8 cellular contexts compared by ENCODE assay signal in the genomic region with DNA sequence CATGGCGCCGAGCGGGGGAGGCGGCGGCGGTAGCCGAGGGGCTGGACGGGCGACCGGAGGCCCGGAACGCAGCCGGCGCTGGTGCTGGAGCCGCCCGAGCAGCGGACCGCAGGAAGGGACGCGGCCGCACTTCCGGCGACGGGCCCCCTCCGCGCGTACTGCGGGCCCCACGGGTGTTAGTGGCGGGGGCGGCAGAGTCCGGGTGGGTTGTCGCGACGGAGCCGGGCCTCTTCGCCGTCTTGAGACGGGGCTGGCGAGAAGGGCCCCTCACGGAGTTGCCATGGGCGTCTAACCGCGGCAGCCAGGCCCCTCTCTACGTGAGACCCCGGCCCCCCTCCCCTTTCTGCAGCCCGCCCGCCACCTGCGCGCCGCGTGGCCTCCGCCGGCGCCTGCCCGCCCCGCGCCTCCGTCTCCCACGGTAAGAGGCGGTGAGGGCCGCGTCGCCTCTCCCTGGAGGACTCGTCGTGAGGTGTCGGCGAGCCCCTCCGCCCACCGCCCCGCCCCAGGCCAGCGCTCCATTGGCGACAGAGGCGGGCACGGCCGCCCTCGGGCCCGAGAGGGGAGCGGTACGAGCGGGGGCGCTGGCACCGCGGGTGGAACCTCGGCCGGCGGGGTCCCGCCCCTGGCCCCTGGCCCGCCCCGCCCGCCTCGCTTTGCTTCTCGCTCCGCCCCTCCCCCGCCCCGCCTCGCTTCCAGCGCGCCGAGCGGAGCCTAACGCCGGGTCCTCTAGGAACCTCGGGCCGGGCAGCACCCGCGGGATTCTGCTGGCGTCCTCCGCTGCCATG. TPM values are rescaled to one million over a fixed set of nuclear protein-coding genes. Genes with fewer than 3 reads are reported as not detected.
DNase-seq lines count a peak whose midpoint lies in the region; ATAC-seq and TF ChIP-seq lines count a peak whose summit lies in the region.

A gene with protein sequence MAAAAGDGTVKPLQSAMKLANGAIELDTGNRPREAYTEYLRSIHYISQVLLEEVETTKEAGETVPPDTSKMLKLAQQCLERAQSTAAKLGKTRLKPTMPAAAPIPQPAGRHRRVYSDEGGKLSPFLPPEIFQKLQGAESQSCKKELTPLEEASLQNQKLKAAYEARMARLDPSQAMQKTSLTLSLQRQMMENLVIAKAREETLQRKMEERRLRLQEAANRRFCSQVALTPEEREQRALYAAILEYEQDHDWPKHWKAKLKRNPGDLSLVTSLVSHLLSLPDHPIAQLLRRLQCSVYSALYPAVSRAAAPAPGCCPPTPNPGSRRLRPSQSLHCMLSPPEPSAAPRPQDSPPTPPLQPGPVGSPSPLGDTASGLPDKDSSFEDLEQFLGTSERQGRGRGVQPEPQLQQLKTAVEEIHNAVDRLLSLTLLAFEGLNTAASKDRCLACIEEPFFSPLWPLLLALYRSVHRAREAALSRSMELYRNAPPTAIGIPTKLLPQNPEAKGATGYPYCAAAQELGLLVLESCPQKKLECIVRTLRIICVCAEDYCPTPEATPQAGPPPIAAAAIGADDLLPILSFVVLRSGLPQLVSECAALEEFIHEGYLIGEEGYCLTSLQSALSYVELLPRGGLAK (minus strand): TSS at position 40 of the 785 bp plus-strand sequence. CDS start 37 bp downstream, at position 3.
A gene with protein sequence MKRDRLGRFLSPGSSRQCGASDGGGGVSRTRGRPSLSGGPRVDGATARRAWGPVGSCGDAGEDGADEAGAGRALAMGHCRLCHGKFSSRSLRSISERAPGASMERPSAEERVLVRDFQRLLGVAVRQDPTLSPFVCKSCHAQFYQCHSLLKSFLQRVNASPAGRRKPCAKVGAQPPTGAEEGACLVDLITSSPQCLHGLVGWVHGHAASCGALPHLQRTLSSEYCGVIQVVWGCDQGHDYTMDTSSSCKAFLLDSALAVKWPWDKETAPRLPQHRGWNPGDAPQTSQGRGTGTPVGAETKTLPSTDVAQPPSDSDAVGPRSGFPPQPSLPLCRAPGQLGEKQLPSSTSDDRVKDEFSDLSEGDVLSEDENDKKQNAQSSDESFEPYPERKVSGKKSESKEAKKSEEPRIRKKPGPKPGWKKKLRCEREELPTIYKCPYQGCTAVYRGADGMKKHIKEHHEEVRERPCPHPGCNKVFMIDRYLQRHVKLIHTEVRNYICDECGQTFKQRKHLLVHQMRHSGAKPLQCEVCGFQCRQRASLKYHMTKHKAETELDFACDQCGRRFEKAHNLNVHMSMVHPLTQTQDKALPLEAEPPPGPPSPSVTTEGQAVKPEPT (plus strand): TSS at position 679 of the 785 bp plus-strand sequence. CDS start 104 bp downstream, at position 783.

- peaks cover 0 to 21% (median 10%) of the 10 kb centered on the region in 4 donors for H3K36me3 ChIP-seq in right lobe of liver

- ATAC-seq in HG03045 (IDR thresholded peaks at IDR 0.05; ENCODE audit: unreplicated experiment) (peak; percentile 59), right lobe of liver (peak; percentile 76 to 85 (median 80))

- 0% methylated on average over 8 of the region's 109 CpGs for WGBS in right lobe of liver (ENCODE audit: insufficient coverage, low coverage, low lambda C conversion rate, missing lambda C conversion rate)

- TF ChIP-seq POLR2A in right lobe of liver (IDR thresholded peaks at IDR 0.05) = peak; percentile 56

- H3K27me3 ChIP-seq in right lobe of liver = no peaks in the 10 kb centered on the region

- H3K27ac ChIP-seq in right lobe of liver = peak within 1 kb of the TSS; percentile 90 to 95 (median 95)

- peak within 1 kb of the TSS; percentile 89 to 98 (median 94) for H3K4me3 ChIP-seq in right lobe of liver

- H3K9me3 ChIP-seq in right lobe of liver = no peaks in the 10 kb centered on the region

- peaks cover 0 to 31% (median 12%) of the 10 kb centered on the region in 4 donors for H3K4me1 ChIP-seq in right lobe of liver

- DNase-seq in SIG-M5 treated with dmso at 0.1 percent for 504 hours (lab: John Stamatoyannopoulos, UW; ENCODE audit: unreplicated experiment) (peak; percentile 72), SIG-M5 (lab: John Stamatoyannopoulos, UW) (no peak), NCI-H446 treated with DMSO at 0.1 percent for 48 hours (lab: John Stamatoyannopoulos, UW) (peak; percentile 27), dermis microvascular lymphatic vessel endothelial cell (ENCODE audit: low read depth in 2 of 2) (peak; percentile 40 to 86), right lobe of liver (peak; percentile 92 to 93 (median 93))
- peak; percentile 86 for DNase-seq in activated CD4-positive, alpha-beta T cell treated with anti-CD3 and anti-CD28 coated beads, Interleukin-2, amount 50 U/mL, for 1 hour
- peak; percentile 86 to 91 for DNase-seq in stimulated activated CD4-positive, alpha-beta T cell treated with anti-CD3 and anti-CD28 coated beads, Interleukin-4, amount 100 ng/mL, for 4 hours

- intact Hi-C loops in right lobe of liver (cut with DNase I) = no loop called here

- TF ChIP-seq CTCF in right lobe of liver (IDR thresholded peaks at IDR 0.05) = no peak

RNA-seq across cellular contexts. Expression of the first gene that starts in this region (rescaled TPM):
- 4.1 and 8.6 TPM in 2 replicates for total RNA-seq in dermis microvascular lymphatic vessel endothelial cell
- total RNA-seq in right lobe of liver = 10 to 100 TPM in 3 of 6 experiments, 1 to 10 TPM in 3; 5.6 to 12.4 (median 9.4) TPM

RNA-seq across cellular contexts. Expression of the second gene that starts in this region (rescaled TPM):
- total RNA-seq in dermis microvascular lymphatic vessel endothelial cell (9.0 and 18.0 TPM in 2 replicates), right lobe of liver (10 to 100 TPM in 2 of 6 experiments, 1 to 10 TPM in 4; 6.9 to 13.4 (median 9.1) TPM)
